2 cellular contexts compared by ENCODE assay signal in the genomic region with DNA sequence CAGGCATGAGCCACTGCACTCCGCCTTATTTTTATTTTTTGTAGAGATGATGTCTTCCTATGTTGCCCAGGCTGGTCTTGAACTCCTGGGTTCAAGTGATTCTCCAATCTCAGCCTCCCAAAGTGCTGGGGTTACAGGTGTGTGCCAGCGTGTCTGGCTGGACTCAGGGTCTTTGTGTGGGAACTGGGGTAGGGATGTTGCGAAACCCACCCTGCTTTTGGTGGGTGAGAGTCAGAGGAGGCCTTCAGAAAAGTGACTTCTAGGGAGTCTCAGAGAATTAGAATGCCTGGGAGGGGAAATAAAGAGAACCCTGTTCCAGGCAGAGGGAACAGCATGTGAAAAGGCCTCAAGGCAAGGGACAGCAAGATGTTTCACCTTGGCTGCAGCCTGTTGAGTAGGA.
TF ChIP-seq lines count a peak whose summit lies in the region.

No MANE protein-coding gene starts in this region.

TF ChIP-seq in IMR-90, 13 proteins besides CTCF, POLR2A, EP300 and RAD21:
- TF ChIP-seq MAFK (IDR thresholded peaks at IDR 0.05; ENCODE audit: low read depth, low read length) (no peak), NFE2L2 (IDR thresholded peaks at IDR 0.05; ENCODE audit: low read depth, low read length) (no peak), CHD1 (IDR thresholded peaks at IDR 0.05; ENCODE audit: low read depth, low read length) (no peak), SMC3 (IDR thresholded peaks at IDR 0.05; ENCODE audit: low read depth, low read length) (no peak), MXI1 (IDR thresholded peaks at IDR 0.05; ENCODE audit: borderline replicate concordance, low read depth, low read length) (no peak), FOS (IDR thresholded peaks at IDR 0.05; ENCODE audit: low read depth, low read length) (no peak), CEBPB (IDR thresholded peaks at IDR 0.05; ENCODE audit: low read depth, low read length) (peak; percentile 62; the same call in 1 of the 2 replicates), MAZ (IDR thresholded peaks at IDR 0.05; ENCODE audit: borderline replicate concordance, low read depth, low read length) (no peak), BHLHE40 (IDR thresholded peaks at IDR 0.05; ENCODE audit: low read depth, low read length) (no peak)

TF ChIP-seq in K562, 482 proteins besides CTCF, POLR2A, EP300 and RAD21:
- TF ChIP-seq HEY1 (CRISPR knock-in tag; IDR thresholded peaks at IDR 0.05; ENCODE audit: borderline replicate concordance) (no peak), ZNF707 (CRISPR knock-in tag; conservative IDR thresholded peaks at IDR 0.05) (no peak), KDM1A (IDR thresholded peaks at IDR 0.05) (0 out of 4 replicates have a peak, but pooled peaks of 1 of the 2 experiments have one; percentile 18), HNRNPUL1 (IDR thresholded peaks at IDR 0.05; ENCODE audit: low read length) (no peak), SRSF9 (IDR thresholded peaks at IDR 0.05; ENCODE audit: borderline replicate concordance, low read depth, low read length) (no peak), NR2C1 (IDR thresholded peaks at IDR 0.05) (no peak), NR2C1 (tag; IDR thresholded peaks at IDR 0.05) (no peak), ZBTB17 (CRISPR knock-in tag; IDR thresholded peaks at IDR 0.05) (no peak), ZBTB1 (CRISPR knock-in tag; IDR thresholded peaks at IDR 0.05; ENCODE audit: borderline replicate concordance, low read depth) (no peak), SREBF1 (IDR thresholded peaks at IDR 0.05; ENCODE audit: borderline replicate concordance, low read depth, low read length) (no peak), ZNF780A (CRISPR knock-in tag; IDR thresholded peaks at IDR 0.05) (no peak), TAF9B (IDR thresholded peaks at IDR 0.05; ENCODE audit: partially characterized antibody) (no peak), PCBP1 (IDR thresholded peaks at IDR 0.05; ENCODE audit: low read depth, low read length, poor library complexity, severe bottlenecking) (no peak), ZC3H11A (IDR thresholded peaks at IDR 0.05; ENCODE audit: low read depth, low read length) (no peak), HOXB6 (CRISPR knock-in tag; IDR thresholded peaks at IDR 0.05; ENCODE audit: borderline replicate concordance) (no peak), ZNF347 (CRISPR knock-in tag; IDR thresholded peaks at IDR 0.05; ENCODE audit: low read depth) (no peak), CEBPB (tag; IDR thresholded peaks at IDR 0.05) (peak; percentile 78)
- TF ChIP-seq, protein P1, sequence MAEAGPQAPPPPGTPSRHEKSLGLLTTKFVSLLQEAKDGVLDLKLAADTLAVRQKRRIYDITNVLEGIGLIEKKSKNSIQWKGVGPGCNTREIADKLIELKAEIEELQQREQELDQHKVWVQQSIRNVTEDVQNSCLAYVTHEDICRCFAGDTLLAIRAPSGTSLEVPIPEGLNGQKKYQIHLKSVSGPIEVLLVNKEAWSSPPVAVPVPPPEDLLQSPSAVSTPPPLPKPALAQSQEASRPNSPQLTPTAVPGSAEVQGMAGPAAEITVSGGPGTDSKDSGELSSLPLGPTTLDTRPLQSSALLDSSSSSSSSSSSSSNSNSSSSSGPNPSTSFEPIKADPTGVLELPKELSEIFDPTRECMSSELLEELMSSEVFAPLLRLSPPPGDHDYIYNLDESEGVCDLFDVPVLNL (CRISPR knock-in tag; IDR thresholded peaks at IDR 0.05; ENCODE audit: low read depth), result no peak
- TF ChIP-seq, protein P2, sequence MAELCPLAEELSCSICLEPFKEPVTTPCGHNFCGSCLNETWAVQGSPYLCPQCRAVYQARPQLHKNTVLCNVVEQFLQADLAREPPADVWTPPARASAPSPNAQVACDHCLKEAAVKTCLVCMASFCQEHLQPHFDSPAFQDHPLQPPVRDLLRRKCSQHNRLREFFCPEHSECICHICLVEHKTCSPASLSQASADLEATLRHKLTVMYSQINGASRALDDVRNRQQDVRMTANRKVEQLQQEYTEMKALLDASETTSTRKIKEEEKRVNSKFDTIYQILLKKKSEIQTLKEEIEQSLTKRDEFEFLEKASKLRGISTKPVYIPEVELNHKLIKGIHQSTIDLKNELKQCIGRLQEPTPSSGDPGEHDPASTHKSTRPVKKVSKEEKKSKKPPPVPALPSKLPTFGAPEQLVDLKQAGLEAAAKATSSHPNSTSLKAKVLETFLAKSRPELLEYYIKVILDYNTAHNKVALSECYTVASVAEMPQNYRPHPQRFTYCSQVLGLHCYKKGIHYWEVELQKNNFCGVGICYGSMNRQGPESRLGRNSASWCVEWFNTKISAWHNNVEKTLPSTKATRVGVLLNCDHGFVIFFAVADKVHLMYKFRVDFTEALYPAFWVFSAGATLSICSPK (IDR thresholded peaks at IDR 0.05; ENCODE audit: borderline replicate concordance), result no peak
- TF ChIP-seq, protein P3, sequence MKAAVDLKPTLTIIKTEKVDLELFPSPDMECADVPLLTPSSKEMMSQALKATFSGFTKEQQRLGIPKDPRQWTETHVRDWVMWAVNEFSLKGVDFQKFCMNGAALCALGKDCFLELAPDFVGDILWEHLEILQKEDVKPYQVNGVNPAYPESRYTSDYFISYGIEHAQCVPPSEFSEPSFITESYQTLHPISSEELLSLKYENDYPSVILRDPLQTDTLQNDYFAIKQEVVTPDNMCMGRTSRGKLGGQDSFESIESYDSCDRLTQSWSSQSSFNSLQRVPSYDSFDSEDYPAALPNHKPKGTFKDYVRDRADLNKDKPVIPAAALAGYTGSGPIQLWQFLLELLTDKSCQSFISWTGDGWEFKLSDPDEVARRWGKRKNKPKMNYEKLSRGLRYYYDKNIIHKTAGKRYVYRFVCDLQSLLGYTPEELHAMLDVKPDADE (conservative IDR thresholded peaks at IDR 0.05; ENCODE audit: control insufficient read depth, low read depth, low read length), result no peak
- TF ChIP-seq, protein P4, sequence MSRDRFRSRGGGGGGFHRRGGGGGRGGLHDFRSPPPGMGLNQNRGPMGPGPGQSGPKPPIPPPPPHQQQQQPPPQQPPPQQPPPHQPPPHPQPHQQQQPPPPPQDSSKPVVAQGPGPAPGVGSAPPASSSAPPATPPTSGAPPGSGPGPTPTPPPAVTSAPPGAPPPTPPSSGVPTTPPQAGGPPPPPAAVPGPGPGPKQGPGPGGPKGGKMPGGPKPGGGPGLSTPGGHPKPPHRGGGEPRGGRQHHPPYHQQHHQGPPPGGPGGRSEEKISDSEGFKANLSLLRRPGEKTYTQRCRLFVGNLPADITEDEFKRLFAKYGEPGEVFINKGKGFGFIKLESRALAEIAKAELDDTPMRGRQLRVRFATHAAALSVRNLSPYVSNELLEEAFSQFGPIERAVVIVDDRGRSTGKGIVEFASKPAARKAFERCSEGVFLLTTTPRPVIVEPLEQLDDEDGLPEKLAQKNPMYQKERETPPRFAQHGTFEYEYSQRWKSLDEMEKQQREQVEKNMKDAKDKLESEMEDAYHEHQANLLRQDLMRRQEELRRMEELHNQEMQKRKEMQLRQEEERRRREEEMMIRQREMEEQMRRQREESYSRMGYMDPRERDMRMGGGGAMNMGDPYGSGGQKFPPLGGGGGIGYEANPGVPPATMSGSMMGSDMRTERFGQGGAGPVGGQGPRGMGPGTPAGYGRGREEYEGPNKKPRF (IDR thresholded peaks at IDR 0.05; ENCODE audit: low read depth, low read length), result no peak
- TF ChIP-seq, protein P5, sequence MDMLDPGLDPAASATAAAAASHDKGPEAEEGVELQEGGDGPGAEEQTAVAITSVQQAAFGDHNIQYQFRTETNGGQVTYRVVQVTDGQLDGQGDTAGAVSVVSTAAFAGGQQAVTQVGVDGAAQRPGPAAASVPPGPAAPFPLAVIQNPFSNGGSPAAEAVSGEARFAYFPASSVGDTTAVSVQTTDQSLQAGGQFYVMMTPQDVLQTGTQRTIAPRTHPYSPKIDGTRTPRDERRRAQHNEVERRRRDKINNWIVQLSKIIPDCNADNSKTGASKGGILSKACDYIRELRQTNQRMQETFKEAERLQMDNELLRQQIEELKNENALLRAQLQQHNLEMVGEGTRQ (CRISPR knock-in tag; IDR thresholded peaks at IDR 0.05), result 0 out of 2 replicates have a peak, but pooled peaks have one; percentile 10
